Comparison of ENCODE assay signal across 1 cellular context in the genomic region with DNA sequence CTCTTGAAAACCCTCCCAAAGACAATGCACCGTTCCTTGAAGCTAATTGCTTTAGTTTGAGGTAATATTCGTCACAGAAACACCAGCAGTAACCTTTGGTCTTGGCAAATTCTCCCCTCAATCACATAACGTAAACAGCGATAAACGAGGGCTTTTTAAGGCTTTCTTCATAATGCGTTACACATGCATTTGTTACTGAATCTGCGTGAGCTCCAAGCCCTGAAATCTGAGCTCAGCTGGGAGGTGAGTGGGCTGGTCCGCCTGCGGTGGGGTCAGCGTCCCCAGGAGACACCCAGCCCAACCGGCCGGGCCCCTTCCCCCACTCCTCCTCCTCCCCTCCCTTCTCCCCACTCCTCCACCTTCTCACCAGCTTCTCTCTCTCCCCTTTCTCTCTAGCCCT.
TF ChIP-seq lines count a peak whose summit lies in the region.

No MANE protein-coding gene starts in this region.

TF ChIP-seq in H1, 55 proteins besides CTCF, POLR2A, EP300 and RAD21 (continued from another document):
- TF ChIP-seq CHD7 (IDR thresholded peaks at IDR 0.05; ENCODE audit: insufficient replicate concordance, low read length) (no peak), NANOG (IDR thresholded peaks at IDR 0.05; ENCODE audit: insufficient read depth, low read depth, low read length, poor library complexity, severe bottlenecking) (no peak), POU5F1 (IDR thresholded peaks at IDR 0.05; ENCODE audit: low read depth, low read length) (no peak), TAF1 (IDR thresholded peaks at IDR 0.05; ENCODE audit: low read depth, low read length) (no peak), JUND (IDR thresholded peaks at IDR 0.05; ENCODE audit: low read length) (no peak), BRCA1 (IDR thresholded peaks at IDR 0.05; ENCODE audit: low read depth, low read length) (no peak)
